ENCODE assay signal across 8 cellular contexts in the genomic region with DNA sequence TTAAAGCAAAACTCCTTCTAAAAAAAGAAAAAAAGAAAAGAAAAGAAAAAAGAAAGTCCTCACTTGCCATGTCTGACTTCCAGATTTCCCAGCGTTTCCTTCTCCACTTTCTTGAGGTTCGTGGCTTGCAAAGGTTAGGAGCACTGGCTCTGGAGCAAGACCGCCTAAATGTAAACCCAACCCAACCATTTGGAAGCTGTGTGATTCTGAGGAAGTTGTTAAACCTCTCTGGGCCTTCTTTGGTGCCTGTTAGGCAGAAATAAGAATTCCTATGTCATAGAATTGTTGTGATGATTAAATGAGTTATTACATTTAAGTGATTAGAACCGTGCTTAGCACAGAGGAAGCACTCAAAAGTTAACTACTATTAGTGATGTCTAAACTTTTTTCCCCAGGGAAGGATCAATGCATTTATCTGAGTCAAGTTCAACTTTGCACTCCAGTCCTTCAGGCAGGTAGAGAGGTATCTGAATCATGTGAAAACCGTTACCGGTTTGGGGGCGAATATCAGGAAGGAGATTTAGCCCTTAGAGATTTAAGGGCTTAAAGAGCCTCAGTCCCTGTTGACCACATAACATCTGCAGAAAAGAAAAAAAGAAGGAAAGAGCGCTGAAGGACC.
DNase-seq lines count a peak whose midpoint lies in the region; ATAC-seq and TF ChIP-seq lines count a peak whose summit lies in the region.

No MANE protein-coding gene starts in this region.

- H3K9me3 ChIP-seq in left ventricle myocardium inferior (replicated peaks) (no peaks in the 10 kb centered on the region), mesenchymal stem cell (ENCODE audit: control insufficient read depth, low read length) (no peaks in the 10 kb centered on the region), uterus (no peaks in the 10 kb centered on the region)

- H2BK12ac ChIP-seq in mesenchymal stem cell (ENCODE audit: low read length in 2 of 2) = no peak overlapping the region

- H4K91ac ChIP-seq in mesenchymal stem cell (ENCODE audit: low read length) = no peak overlapping the region

- POLR2A ChIA-PET in WTC11 (lab: Charles Lee) = interaction anchor here (1.3 to 2.2 kb wide), 2 partner anchors 72 to 77 kb away, joined by 5 to 6 read pairs; no protein-coding TSS in a partner anchor

- no peak overlapping the region for H2BK5ac ChIP-seq in mesenchymal stem cell (ENCODE audit: low read depth, low read length, poor library complexity, severe bottlenecking)

- TF ChIP-seq CTCF in left ventricle myocardium inferior (IDR thresholded peaks at IDR 0.05; ENCODE audit: borderline replicate concordance) = no peak
- TF ChIP-seq CTCF in WTC11 (IDR thresholded peaks at IDR 0.05) = no peak
- TF ChIP-seq CTCF in uterus (IDR thresholded peaks at IDR 0.05) = no peak
- no peak for TF ChIP-seq CTCF in GM13976 (IDR thresholded peaks at IDR 0.05; ENCODE audit: borderline replicate concordance, control extremely low read depth, extremely low read depth, insufficient read depth, missing control alignments)

- H2AFZ ChIP-seq in mesenchymal stem cell (ENCODE audit: low read depth, low read length) = peak overlapping the region; percentile 10

- WGBS in mesenchymal stem cell = 47% methylated on average over 8 of the region's 8 CpGs

- no peak overlapping the region for H3K4me2 ChIP-seq in mesenchymal stem cell (ENCODE audit: low read length, poor library complexity, severe bottlenecking)

- intact Hi-C loops in left ventricle myocardium inferior (cut with micrococcal nuclease) (no loop called here), Right ventricle myocardium inferior (cut with DNase I) (no loop called here), uterus (cut with DNase I; ENCODE audit: low total_unique reads) (no loop called here)

- no peak overlapping the region for H3K14ac ChIP-seq in mesenchymal stem cell (ENCODE audit: low read length in 2 of 2)

- in situ Hi-C loops in GM13976 (cut with MboI; ENCODE audit: low sequenced_read_pairs, unreplicated experiment) = no loop called here

- ATAC-seq in Right ventricle myocardium inferior (no peak), WTC11 (no peak), HG03108 (IDR thresholded peaks at IDR 0.05; ENCODE audit: unreplicated experiment) (no peak)

- H3K18ac ChIP-seq in mesenchymal stem cell (ENCODE audit: low read depth in 1 of 2, low read length in 2 of 2) = no peak overlapping the region

- CTCF ChIA-PET in WTC11 (lab: Charles Lee) = interaction anchor here (0.6 to 2.8 kb wide), 7 partner anchors 73 to 832 kb away, joined by 3 to 17 read pairs (median 4); no protein-coding TSS in a partner anchor

- peak overlapping the region; percentile 89 for H3K27ac Mint-ChIP-seq in WTC11

- H2AK5ac ChIP-seq in mesenchymal stem cell (ENCODE audit: low read length, severe bottlenecking) = no peak overlapping the region

- H3K79me1 ChIP-seq in mesenchymal stem cell (replicated peaks; ENCODE audit: low read length, poor library complexity, severe bottlenecking) = no peaks in the 10 kb centered on the region

- H2BK15ac ChIP-seq in mesenchymal stem cell (ENCODE audit: low read depth, poor library complexity, severe bottlenecking) = no peak overlapping the region

- peak overlapping the region; percentile 57 for H3K4me3 Mint-ChIP-seq in WTC11

- H3K4me3 ChIP-seq in left ventricle myocardium inferior (peak overlapping the region; percentile 58), mesenchymal stem cell (ENCODE audit: insufficient read depth in 1 of 2, low read depth in 1 of 2, low read length in 2 of 2) (peak overlapping the region in 1 of 2 experiments; percentile 47), uterus (peak overlapping the region; percentile 20 to 29)

- peak overlapping the region; percentile 39 for H2BK120ac ChIP-seq in mesenchymal stem cell (ENCODE audit: low read depth, low read length)

- no peak overlapping the region for H4K8ac ChIP-seq in mesenchymal stem cell (ENCODE audit: low read length)

- peaks cover 12% of the 10 kb centered on the region for H3K4me1 ChIP-seq in left ventricle myocardium inferior
- H3K4me1 ChIP-seq in mesenchymal stem cell (ENCODE audit: control insufficient read depth, insufficient read depth, low read depth, low read length) = peaks cover 4% of the 10 kb centered on the region
- no peaks in the 10 kb centered on the region for H3K4me1 ChIP-seq in uterus

- H3K36me3 Mint-ChIP-seq in WTC11 = peaks cover 5% of the 10 kb centered on the region

- H3K23ac ChIP-seq in mesenchymal stem cell (ENCODE audit: low read length in 2 of 2) = no peak overlapping the region

- H3K27me3 ChIP-seq in left ventricle myocardium inferior (ENCODE audit: low read depth) (peaks cover 13% of the 10 kb centered on the region), mesenchymal stem cell (ENCODE audit: control insufficient read depth in 1 of 2, insufficient read depth in 1 of 2, low read length in 2 of 2) (peaks cover 0 to 19% of the 10 kb centered on the region in 2 experiments), uterus (no peaks in the 10 kb centered on the region)

- H3K4ac ChIP-seq in mesenchymal stem cell (ENCODE audit: low read depth in 1 of 2, low read length in 2 of 2) = no peak overlapping the region

- TF ChIP-seq POLR2A in uterus (IDR thresholded peaks at IDR 0.05) = no peak

- H3K27ac ChIP-seq in left ventricle myocardium inferior (replicated peaks) = peak overlapping the region; percentile 35
- no peak overlapping the region for H3K27ac ChIP-seq in mesenchymal stem cell (ENCODE audit: low read length, poor library complexity, severe bottlenecking)
- peak overlapping the region in 1 of 2 donors; percentile 39 for H3K27ac ChIP-seq in uterus

- DNase-seq in left ventricle myocardium inferior (no peak), Right ventricle myocardium inferior (ENCODE audit: missing footprints) (no peak), WTC11 (ENCODE audit: low spot score) (no peak), mesenchymal stem cell (no peak), uterus (no peak), germinal center (ENCODE audit: low spot score) (no peak), GM13976 (ENCODE audit: low spot score) (no peak)

- peak overlapping the region; percentile 67 for H3K9ac ChIP-seq in mesenchymal stem cell (ENCODE audit: low read length)

- peaks cover 5% of the 10 kb centered on the region; the same call in 1 of the 2 replicates for H3K9me3 Mint-ChIP-seq in WTC11

- H3K4me1 Mint-ChIP-seq in WTC11 = peaks cover 57% of the 10 kb centered on the region

- H3K36me3 ChIP-seq in left ventricle myocardium inferior = no peaks in the 10 kb centered on the region
- no peaks in the 10 kb centered on the region for H3K36me3 ChIP-seq in mesenchymal stem cell (ENCODE audit: control insufficient read depth in 1 of 2, insufficient read depth in 2 of 2, low read depth in 1 of 2, low read length in 2 of 2)
- H3K36me3 ChIP-seq in uterus = no peaks in the 10 kb centered on the region

- H3K27me3 Mint-ChIP-seq in WTC11 (ENCODE audit: low read depth) = peaks cover 36% of the 10 kb centered on the region

TF ChIP-seq in WTC11, 78 proteins besides CTCF, POLR2A, EP300 and RAD21:
- TF ChIP-seq ATF1 (CRISPR knock-in tag; IDR thresholded peaks at IDR 0.05) = no peak
- no peak for TF ChIP-seq NFE2L1 (CRISPR knock-in tag; IDR thresholded peaks at IDR 0.05)
TF ChIP-seq in WTC11: peak in this region for 0.
